In genomic region chr5:135093483-135093882, GRCh38 we compare ENCODE assay signal across 8 cellular contexts. TPM values are rescaled to one million over a fixed set of nuclear protein-coding genes. Genes with fewer than 3 reads are reported as not detected.
"Had no signal": no experiment of that assay in that cellular context is flagged by ENCODE, and none has a peak within 500 bp of the region (broad histone marks: within the 10 kb centered on the region; RNA-seq: fewer than 3 reads in every experiment).

No MANE protein-coding gene starts in this region.

RNA-seq across cellular contexts. Expression of gene PITX1, which starts 59.5 kb away (rescaled TPM):
- total RNA-seq: naive thymus-derived CD8-positive, alpha-beta T cell; natural killer cell; natural killer cell treated with Interleukin-12 subunit alpha and Interleukin-12 subunit beta and Interleukin-15 and Interleukin-18, amount 100 ng/mL, for 72 hours; neural crest cell; occipital lobe; right atrium auricular region; right lobe of liver had no signal
- polyA plus RNA-seq: naive thymus-derived CD8-positive, alpha-beta T cell; neural cell had no signal
